25 cellular contexts compared by ENCODE assay signal in the genomic region with DNA sequence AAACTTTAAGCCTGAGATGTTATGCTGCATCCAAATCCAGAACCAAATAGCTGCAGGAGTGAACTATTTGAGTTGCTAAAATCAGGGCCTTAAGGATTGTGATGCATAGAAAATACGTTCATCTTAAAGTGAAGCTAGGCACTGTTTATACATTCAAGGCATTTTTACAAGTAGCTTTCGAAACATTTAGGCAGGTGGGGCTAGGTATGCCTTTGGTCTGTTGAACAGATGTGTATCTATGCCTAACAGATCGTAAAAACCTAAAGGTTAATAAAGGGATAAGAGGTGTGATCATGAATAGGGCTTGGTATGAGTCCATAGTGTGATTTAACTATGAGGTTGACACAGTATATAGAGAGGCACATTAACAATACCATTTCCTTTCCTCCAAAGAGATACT.
"Had no signal": no experiment of that assay in that cellular context is flagged by ENCODE, and none has a peak within 500 bp of the region (broad histone marks: within the 10 kb centered on the region; RNA-seq: fewer than 3 reads in every experiment).

No MANE protein-coding gene starts in this region.

- ATAC-seq: left cardiac atrium; lower lobe of right lung; natural killer cell treated with Interleukin-12 subunit alpha and Interleukin-12 subunit beta and Interleukin-15 and Interleukin-18, amount 100 ng/mL, for 72 hours; psoas muscle; right lobe of liver; stimulated activated memory B cell treated with anti-CD40 and anti-IgM and Interleukin-4, amounts not matched to agents 10 μg/mL and 1 μg/mL and 100 μg/mL, for 72 hours; upper lobe of right lung had no signal

- H3K4me1 ChIP-seq: lower lobe of right lung, right lobe of liver, spleen, upper lobe of right lung had no signal

- H3K4me3 Mint-ChIP-seq: memory B cell; mesothelial cell of epicardium; natural killer cell treated with Interleukin-12 subunit alpha and Interleukin-12 subunit beta and Interleukin-15 and Interleukin-18, amount 100 ng/mL, for 72 hours; stimulated activated memory B cell treated with anti-CD40 and anti-IgM and Interleukin-4, amounts not matched to agents 10 μg/mL and 1 μg/mL and 100 μg/mL, for 72 hours; stimulated activated naive CD8-positive, alpha-beta T cell treated with anti-CD3 and anti-CD28 coated beads, Interleukin-15, Interleukin-2, amounts not matched to agents 100 ng/mL and 50 ng/mL, for 24 hours had no signal

- H3K27ac Mint-ChIP-seq: memory B cell; mesothelial cell of epicardium; natural killer cell treated with Interleukin-12 subunit alpha and Interleukin-12 subunit beta and Interleukin-15 and Interleukin-18, amount 100 ng/mL, for 72 hours; stimulated activated memory B cell treated with anti-CD40 and anti-IgM and Interleukin-4, amounts not matched to agents 10 μg/mL and 1 μg/mL and 100 μg/mL, for 72 hours; stimulated activated naive CD8-positive, alpha-beta T cell treated with anti-CD3 and anti-CD28 coated beads, Interleukin-15, Interleukin-2, amounts not matched to agents 100 ng/mL and 50 ng/mL, for 24 hours had no signal

- H3K27me3 Mint-ChIP-seq: memory B cell; natural killer cell treated with Interleukin-12 subunit alpha and Interleukin-12 subunit beta and Interleukin-15 and Interleukin-18, amount 100 ng/mL, for 72 hours; stimulated activated memory B cell treated with anti-CD40 and anti-IgM and Interleukin-4, amounts not matched to agents 10 μg/mL and 1 μg/mL and 100 μg/mL, for 72 hours; stimulated activated naive CD8-positive, alpha-beta T cell treated with anti-CD3 and anti-CD28 coated beads, Interleukin-15, Interleukin-2, amounts not matched to agents 100 ng/mL and 50 ng/mL, for 24 hours had no signal

- H3K79me2 ChIP-seq: hepatocyte had no signal

- H3K27me3 ChIP-seq: dorsolateral prefrontal cortex, hepatocyte, right lobe of liver, spleen, tibial artery, upper lobe of right lung had no signal

- H3K9me3 ChIP-seq: psoas muscle, right lobe of liver, upper lobe of right lung had no signal

- H3K36me3 ChIP-seq: left ventricle myocardium inferior, lower lobe of right lung, right lobe of liver, spleen, tibial artery, upper lobe of right lung had no signal

- H3K27ac ChIP-seq: dorsolateral prefrontal cortex, hepatocyte, left ventricle myocardium inferior, lower lobe of right lung, psoas muscle, right lobe of liver, spleen, tibial artery, upper lobe of right lung had no signal

- H3K4me2 ChIP-seq: hepatocyte had no signal

- H3K36me3 Mint-ChIP-seq: memory B cell; natural killer cell treated with Interleukin-12 subunit alpha and Interleukin-12 subunit beta and Interleukin-15 and Interleukin-18, amount 100 ng/mL, for 72 hours; stimulated activated memory B cell treated with anti-CD40 and anti-IgM and Interleukin-4, amounts not matched to agents 10 μg/mL and 1 μg/mL and 100 μg/mL, for 72 hours had no signal

- H2AFZ ChIP-seq: hepatocyte had no signal

- H3K4me1 Mint-ChIP-seq: memory B cell; stimulated activated memory B cell treated with anti-CD40 and anti-IgM and Interleukin-4, amounts not matched to agents 10 μg/mL and 1 μg/mL and 100 μg/mL, for 72 hours had no signal

- DNase-seq: cortex of kidney; dorsolateral prefrontal cortex; effector CD8-positive, alpha-beta T cell; foreskin melanocyte; head of caudate nucleus; kidney; left cardiac atrium; left ventricle myocardium inferior; lower lobe of right lung; occipital lobe; psoas muscle; retina; right lobe of liver; spleen; stimulated activated CD4-positive, alpha-beta T cell treated with anti-CD3 and anti-CD28 coated beads, Interleukin-15, amount 100 ng/mL, for 24 hours; stimulated activated CD4-positive, alpha-beta T cell treated with anti-CD3 and anti-CD28 coated beads, Interleukin-1b, Interleukin-23, amount 100 ng/mL, for 48 hours; stimulated activated CD4-positive, alpha-beta T cell treated with anti-CD3 and anti-CD28 coated beads, Interleukin-4, amount 100 ng/mL, for 24 hours; tibial artery; upper lobe of right lung had no signal

- H3K4me3 ChIP-seq: dorsolateral prefrontal cortex, hepatocyte, left ventricle myocardium inferior, lower lobe of right lung, psoas muscle, right lobe of liver, spleen, tibial artery, upper lobe of right lung had no signal
